31 cellular contexts compared by ENCODE assay signal in the genomic region with DNA sequence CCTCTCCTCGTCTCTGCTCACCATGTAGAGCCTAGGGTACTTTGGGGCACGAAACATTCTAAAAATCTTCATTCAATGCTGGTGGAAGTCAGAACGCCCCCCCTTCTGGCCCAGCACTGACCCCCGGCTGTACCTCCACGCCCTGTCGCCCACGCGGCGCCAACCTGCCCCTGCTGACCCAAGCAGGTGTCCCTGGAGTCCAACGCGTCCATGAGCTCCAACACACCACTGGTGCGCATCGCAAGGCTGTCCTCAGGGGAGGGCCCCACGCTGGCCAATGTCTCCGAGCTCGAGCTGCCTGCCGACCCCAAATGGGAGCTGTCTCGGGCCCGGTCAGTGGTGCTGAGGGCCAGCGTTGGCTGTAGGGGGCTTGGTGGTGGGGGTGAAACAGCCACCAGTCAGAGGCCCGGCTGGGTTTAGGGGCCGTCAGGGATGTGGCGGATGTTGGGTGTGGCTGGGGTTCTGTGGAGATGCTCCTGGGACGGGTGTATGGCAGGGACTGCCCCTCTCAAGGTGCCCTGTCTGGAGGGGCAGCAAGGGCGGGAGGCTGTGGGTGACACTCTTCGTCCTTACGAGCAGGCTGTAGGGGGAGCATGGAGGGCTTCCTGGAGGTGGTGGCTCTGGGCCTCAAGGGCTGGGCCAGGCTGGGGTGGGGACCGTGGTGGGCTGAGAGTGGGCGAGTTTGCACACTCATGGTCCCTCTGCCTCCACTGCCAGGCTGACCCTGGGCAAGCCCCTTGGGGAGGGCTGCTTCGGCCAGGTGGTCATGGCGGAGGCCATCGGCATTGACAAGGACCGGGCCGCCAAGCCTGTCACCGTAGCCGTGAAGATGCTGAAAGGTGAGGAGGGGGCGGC. TPM values are rescaled to one million over a fixed set of nuclear protein-coding genes. Genes with fewer than 3 reads are reported as not detected.
"Had no signal": no experiment of that assay in that cellular context is flagged by ENCODE, and none has a peak within 500 bp of the region (broad histone marks: within the 10 kb centered on the region; RNA-seq: fewer than 3 reads in every experiment).

No MANE protein-coding gene starts in this region.

- H3K9me3 Mint-ChIP-seq: activated CD4-positive, alpha-beta T cell treated with anti-CD3 and anti-CD28 coated beads, Interleukin-2, amount 10 ng/mL, durations not matched to agents 24 days and 14 days; activated CD8-positive, alpha-beta T cell treated with anti-CD3 and anti-CD28 coated beads for 36 hours; activated naive CD8-positive, alpha-beta T cell treated with anti-CD3 and anti-CD28 coated beads for 36 hours; activated T-cell treated with anti-CD3 and anti-CD28 coated beads, Interleukin-2, amount 50 U/mL, for 72 hours; activated T-helper 17 cell treated with anti-CD3 and anti-CD28 coated beads, Interleukin-2, amount 50 U/mL, for 72 hours; T-helper 1 cell treated with Interleukin-12 subunit alpha and Interleukin-12 subunit beta and Interleukin-4 antibody, amounts not matched to agents 30 μg/mL and 1 μg/mL, for 36 hours; T-helper 2 cell treated with Interferon-gamma antibody and Interleukin-4, amounts not matched to agents 5 μg/mL and 100 μg/mL, for 36 hours had no signal

- H3K27me3 ChIP-seq: cardiac muscle cell, SJCRH30 had no signal

- H3K27ac ChIP-seq: cardiac muscle cell, PC-9, SJCRH30, SK-N-MC had no signal

- ATAC-seq: activated CD8-positive, alpha-beta T cell treated with anti-CD3 and anti-CD28 coated beads for 36 hours; activated T-cell treated with anti-CD3 and anti-CD28 coated beads, Interleukin-2, amount 50 U/mL, for 72 hours; activated T-helper 17 cell treated with anti-CD3 and anti-CD28 coated beads, Interleukin-2, amount 50 U/mL, for 72 hours had no signal

- H3K4me3 Mint-ChIP-seq: activated CD4-positive, alpha-beta T cell treated with anti-CD3 and anti-CD28 coated beads, Interleukin-2, amount 10 ng/mL, durations not matched to agents 24 days and 14 days; activated CD8-positive, alpha-beta T cell treated with anti-CD3 and anti-CD28 coated beads for 36 hours; activated naive CD8-positive, alpha-beta T cell treated with anti-CD3 and anti-CD28 coated beads for 36 hours; activated T-cell treated with anti-CD3 and anti-CD28 coated beads, Interleukin-2, amount 50 U/mL, for 72 hours; activated T-helper 17 cell treated with anti-CD3 and anti-CD28 coated beads, Interleukin-2, amount 50 U/mL, for 72 hours; T-helper 1 cell treated with Interleukin-12 subunit alpha and Interleukin-12 subunit beta and Interleukin-4 antibody, amounts not matched to agents 30 μg/mL and 1 μg/mL, for 36 hours; T-helper 2 cell treated with Interferon-gamma antibody and Interleukin-4, amounts not matched to agents 5 μg/mL and 100 μg/mL, for 36 hours had no signal

- H3K36me3 ChIP-seq: SJCRH30 had no signal

- H3K27ac Mint-ChIP-seq: activated CD4-positive, alpha-beta T cell treated with anti-CD3 and anti-CD28 coated beads, Interleukin-2, amount 10 ng/mL, durations not matched to agents 24 days and 14 days; activated CD8-positive, alpha-beta T cell treated with anti-CD3 and anti-CD28 coated beads for 36 hours; activated naive CD8-positive, alpha-beta T cell treated with anti-CD3 and anti-CD28 coated beads for 36 hours; activated T-cell treated with anti-CD3 and anti-CD28 coated beads, Interleukin-2, amount 50 U/mL, for 72 hours; activated T-helper 17 cell treated with anti-CD3 and anti-CD28 coated beads, Interleukin-2, amount 50 U/mL, for 72 hours; T-helper 1 cell treated with Interleukin-12 subunit alpha and Interleukin-12 subunit beta and Interleukin-4 antibody, amounts not matched to agents 30 μg/mL and 1 μg/mL, for 36 hours; T-helper 2 cell treated with Interferon-gamma antibody and Interleukin-4, amounts not matched to agents 5 μg/mL and 100 μg/mL, for 36 hours had no signal

- H3K36me3 Mint-ChIP-seq: activated naive CD8-positive, alpha-beta T cell treated with anti-CD3 and anti-CD28 coated beads for 36 hours had no signal

- H3K4me3 ChIP-seq: cardiac muscle cell, PC-9, SJCRH30, SK-N-MC had no signal

- H3K9me3 ChIP-seq: SJCRH30 had no signal

- FAIRE-seq: RCC 7860, TTC549 had no signal

- DNase-seq: activated CD4-positive, alpha-beta T cell treated with anti-CD3 and anti-CD28 coated beads, Interleukin-2, amount 10 ng/mL, durations not matched to agents 24 days and 14 days; activated CD4-positive, alpha-beta T cell treated with anti-CD3 and anti-CD28 coated beads, Interleukin-2, amount 50 U/mL, for 4 hours; activated CD8-positive, alpha-beta T cell treated with anti-CD3 and anti-CD28 coated beads for 36 hours; activated effector memory CD4-positive, alpha-beta T cell treated with anti-CD3 and anti-CD28 coated beads, Interleukin-2, amount 50 U/mL, for 16 hours; activated naive CD4-positive, alpha-beta T cell; activated naive CD4-positive, alpha-beta T cell treated with anti-CD3 and anti-CD28 coated beads, Interleukin-2, amount 50 U/mL, for 16 hours; activated naive CD8-positive, alpha-beta T cell treated with anti-CD3 and anti-CD28 coated beads for 36 hours; activated T-cell treated with anti-CD3 and anti-CD28 coated beads, Interleukin-2, amount 50 U/mL, for 1 hour; activated T-cell treated with anti-CD3 and anti-CD28 coated beads, Interleukin-2, amount 50 U/mL, for 72 hours; amniotic stem cell; aorta; Kasumi-1; MM.1S; MV-4-11; NCI-H1092; NCI-H1436 treated with DMSO at 0.1 percent for 48 hours; NCI-H1694 treated with DMSO at 0.1 percent for 48 hours; NCI-H2029; NCI-H345; NCI-H524 treated with DMSO at 0.1 percent for 48 hours; NK-92 treated with Interleukin-12 subunit alpha and Interleukin-12 subunit beta, amount 100 ng/mL, for 24 hours; PC-9; SHP77; SJCRH30 had no signal

- H3K27me3 Mint-ChIP-seq: activated CD4-positive, alpha-beta T cell treated with anti-CD3 and anti-CD28 coated beads, Interleukin-2, amount 10 ng/mL, durations not matched to agents 24 days and 14 days; activated CD8-positive, alpha-beta T cell treated with anti-CD3 and anti-CD28 coated beads for 36 hours; activated naive CD8-positive, alpha-beta T cell treated with anti-CD3 and anti-CD28 coated beads for 36 hours; activated T-helper 17 cell treated with anti-CD3 and anti-CD28 coated beads, Interleukin-2, amount 50 U/mL, for 72 hours had no signal

- H3K4me2 ChIP-seq: PC-9 had no signal

- H3K4me1 Mint-ChIP-seq: activated CD4-positive, alpha-beta T cell treated with anti-CD3 and anti-CD28 coated beads, Interleukin-2, amount 10 ng/mL, durations not matched to agents 24 days and 14 days; activated naive CD8-positive, alpha-beta T cell treated with anti-CD3 and anti-CD28 coated beads for 36 hours; activated T-helper 17 cell treated with anti-CD3 and anti-CD28 coated beads, Interleukin-2, amount 50 U/mL, for 72 hours had no signal

- H3K4me1 ChIP-seq: SJCRH30 had no signal

RNA-seq across cellular contexts. Expression of a gene that starts 11.8 kb away (rescaled TPM):
- total RNA-seq: activated naive CD8-positive, alpha-beta T cell treated with anti-CD3 and anti-CD28 coated beads for 36 hours had no signal
